ENCODE assay signal across 8 cellular contexts in the genomic region with DNA sequence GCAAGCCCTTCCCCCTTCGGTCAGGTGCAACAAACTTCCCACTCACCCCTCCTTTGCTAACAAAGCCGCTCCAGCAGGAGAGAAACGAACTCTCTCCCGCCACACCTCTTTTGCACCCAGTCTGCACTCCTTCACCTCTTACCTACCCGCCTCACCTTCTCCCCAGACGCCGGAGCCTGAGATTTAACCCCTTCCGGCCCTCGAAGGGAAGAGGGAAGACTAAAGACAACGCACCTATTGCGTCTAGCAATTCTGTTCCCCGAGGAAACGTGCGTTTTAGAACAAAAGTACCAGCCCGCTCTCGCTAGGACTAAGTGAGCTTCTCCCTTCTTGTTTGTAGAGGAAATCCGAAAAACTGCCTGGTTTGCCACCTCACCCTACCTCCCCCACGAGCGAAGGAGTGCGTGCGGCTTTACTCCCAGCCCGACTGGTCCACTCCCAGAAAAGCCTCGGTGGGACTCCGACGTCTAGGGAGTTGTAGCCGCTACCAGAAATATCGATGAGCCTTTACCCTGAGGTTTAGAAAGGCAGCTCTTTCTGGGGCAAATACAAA. TPM values are rescaled to one million over a fixed set of nuclear protein-coding genes. Genes with fewer than 3 reads are reported as not detected.
DNase-seq lines count a peak whose midpoint lies in the region; ATAC-seq and TF ChIP-seq lines count a peak whose summit lies in the region.

No MANE protein-coding gene starts in this region.

- peak overlapping the region; percentile 99 for H3K4me3 Mint-ChIP-seq in activated B cell treated with CpG ODN at 0.5 μM for 24 hours

- intact Hi-C loops in activated B cell treated with CpG ODN at 0.5 μM for 24 hours (cut with micrococcal nuclease): loop anchor here (1.0 to 5.0 kb wide), 6 partner anchors 48 to 870 kb away; a partner anchor contains a TSS

- no peaks in the 10 kb centered on the region for H3K9me3 Mint-ChIP-seq in activated B cell treated with CpG ODN at 0.5 μM for 24 hours

- ATAC-seq in GM18870 (IDR thresholded peaks at IDR 0.05; ENCODE audit: unreplicated experiment): peak; percentile 54
- peak; percentile 65 for ATAC-seq in HG03103 (IDR thresholded peaks at IDR 0.05; ENCODE audit: low read depth, unreplicated experiment)
- ATAC-seq in activated B cell treated with CpG ODN at 0.5 μM for 24 hours (ENCODE audit: low read depth): peak; percentile 70

- H3K4me1 Mint-ChIP-seq in activated B cell treated with CpG ODN at 0.5 μM for 24 hours: peaks cover 33% of the 10 kb centered on the region

- H3K4me3 ChIP-seq in AG04449 (ENCODE audit: low read depth, low read length): peak overlapping the region; percentile 95

- H3K36me3 Mint-ChIP-seq in activated B cell treated with CpG ODN at 0.5 μM for 24 hours (ENCODE audit: low read depth): peaks cover 22% of the 10 kb centered on the region

- DNase-seq in AG04449 (ENCODE audit: low read depth, low spot score) (no peak), NCI-H2196 (lab: John Stamatoyannopoulos, UW; ENCODE audit: unreplicated experiment) (peak; percentile 65), activated B cell treated with CpG ODN at 0.5 μM for 24 hours (peak; percentile 62), islet precursor cell (peak; percentile 94)
- peak; percentile 73 for DNase-seq in central memory CD4-positive, alpha-beta T cell
- DNase-seq in stimulated activated CD4-positive, alpha-beta T cell treated with anti-CD3 and anti-CD28 coated beads, Interleukin-12 subunit alpha, Interleukin-12 subunit beta, amount 100 ng/mL, for 48 hours (ENCODE audit: low read depth in 2 of 3, low spot score in 1 of 3): peak; percentile 60 to 67 (median 67)

- POLR2A ChIA-PET in AG04449 (lab: Yijun Ruan, JAX): no interaction called here
- POLR2A ChIA-PET in activated B cell treated with CpG ODN at 0.5 μM for 24 hours (lab: Charles Lee): interaction anchor here (0.5 to 1.7 kb wide), 12 partner anchors 15 to 1022 kb away, joined by 3 to 12 read pairs (median 5); a partner anchor contains a TSS

- TF ChIP-seq CTCF in AG04449 (IDR thresholded peaks at IDR 0.05; ENCODE audit: insufficient read depth, low read length, missing control alignments) (no peak), activated B cell treated with CpG ODN at 0.5 μM for 24 hours (IDR thresholded peaks at IDR 0.05) (no peak)

- H3K27me3 Mint-ChIP-seq in activated B cell treated with CpG ODN at 0.5 μM for 24 hours: no peaks in the 10 kb centered on the region

- CTCF ChIA-PET in AG04449 (lab: Yijun Ruan, JAX) (interaction anchor here (2.1 kb wide), 1 partner anchor 18 kb away, joined by 5 read pairs; no protein-coding TSS in a partner anchor), activated B cell treated with CpG ODN at 0.5 μM for 24 hours (lab: Charles Lee) (interaction anchor here (1.7 kb wide), 1 partner anchor 18 kb away, joined by 5 read pairs; no protein-coding TSS in a partner anchor)

- peak overlapping the region; percentile 98 for H3K27ac Mint-ChIP-seq in activated B cell treated with CpG ODN at 0.5 μM for 24 hours

RNA-seq across cellular contexts. Expression of a gene that starts 0.4 kb away (rescaled TPM):
- total RNA-seq in activated B cell treated with CpG ODN at 0.5 μM for 24 hours: 14.4 and 17.8 TPM in 2 replicates

RNA-seq across cellular contexts. Expression of a gene that starts 1.0 kb away (rescaled TPM):
- 7.0 and 7.8 TPM in 2 replicates for total RNA-seq in activated B cell treated with CpG ODN at 0.5 μM for 24 hours

RNA-seq across cellular contexts. Expression of a gene that starts 48.6 kb away (rescaled TPM):
- 2.0 and 2.2 TPM in 2 replicates for total RNA-seq in activated B cell treated with CpG ODN at 0.5 μM for 24 hours
